In genomic region chr2:119857742-119858141, GRCh38 we compare ENCODE assay signal across 11 cellular contexts.
"Had no signal": no experiment of that assay in that cellular context is flagged by ENCODE, and none has a peak within 500 bp of the region (broad histone marks: within the 10 kb centered on the region; RNA-seq: fewer than 3 reads in every experiment).

No MANE protein-coding gene starts in this region.

- DNase-seq: activated CD4-positive, alpha-beta memory T cell treated with anti-CD3 and anti-CD28 coated beads for 36 hours; activated CD4-positive, alpha-beta T cell treated with anti-CD3 and anti-CD28 coated beads for 1 hour; activated naive CD8-positive, alpha-beta T cell treated with anti-CD3 and anti-CD28 coated beads, Interleukin-2, amount 10 ng/mL, durations not matched to agents 7 days and 5 days; activated T-cell treated with anti-CD3 and anti-CD28 coated beads, Interleukin-2, amount 50 U/mL, for 48 hours; anterior cingulate cortex; cerebellar nuclear complex; dermis blood vessel endothelial cell; left cardiac atrium; naive thymus-derived CD8-positive, alpha-beta T cell; posterior cingulate gyrus; stomach had no signal
